In genomic region chr10:77151395-77151794, GRCh38 we compare ENCODE assay signal across 24 cellular contexts.
A peak's percentile ranks its signal among the peaks of the same experiment; 100 is the strongest.
DNase-seq lines count a peak whose midpoint lies in the region; ATAC-seq, FAIRE-seq and TF ChIP-seq lines count a peak whose summit lies in the region.
"Had no signal": no experiment of that assay in that cellular context is flagged by ENCODE, and none has a peak within 500 bp of the region (broad histone marks: within the 10 kb centered on the region; RNA-seq: fewer than 3 reads in every experiment).

No MANE protein-coding gene starts in this region.

- intact Hi-C loops in MCF 10A (cut with micrococcal nuclease) = no loop called here
- intact Hi-C loops in breast epithelium (cut with DNase I; ENCODE audit: low total_unique reads) = no loop called here
- intact Hi-C loops in mucosa of descending colon (cut with DNase I, micrococcal nuclease) = no loop called here
- intact Hi-C loops in right cardiac atrium (cut with DNase I) = no loop called here
- intact Hi-C loops in kidney (cut with DNase I) = no loop called here

- no peaks in the 10 kb centered on the region for H3K36me3 Mint-ChIP-seq in MCF 10A (ENCODE audit: insufficient read depth, unreplicated experiment)
- H3K36me3 Mint-ChIP-seq: CD4-positive, CD25-positive, alpha-beta regulatory T cell; CD8-positive, alpha-beta T cell had no signal

- H3K27ac Mint-ChIP-seq in MCF 10A (ENCODE audit: low read depth, unreplicated experiment) = peak overlapping the region; percentile 72
- H3K27ac Mint-ChIP-seq: B cell; CD4-positive, CD25-positive, alpha-beta regulatory T cell; CD8-positive, alpha-beta T cell had no signal

- POLR2A ChIA-PET in MCF 10A (lab: Yijun Ruan, JAX) = interaction anchor here (0.8 to 1.1 kb wide), 2 partner anchors 9 to 13 kb away, joined by 4 to 6 read pairs; no protein-coding TSS in a partner anchor

- no peak overlapping the region for H3K4me3 Mint-ChIP-seq in MCF 10A (ENCODE audit: unreplicated experiment)
- H3K4me3 Mint-ChIP-seq: B cell; CD4-positive, CD25-positive, alpha-beta regulatory T cell; CD8-positive, alpha-beta T cell had no signal

- ATAC-seq in mucosa of descending colon (peak; percentile 18), right cardiac atrium (no peak)
- ATAC-seq: CD8-positive, alpha-beta T cell; GM12878 had no signal

- no peak overlapping the region for H3K4me3 ChIP-seq in breast epithelium
- H3K4me3 ChIP-seq in mucosa of descending colon = no peak overlapping the region
- H3K4me3 ChIP-seq in right cardiac atrium (ENCODE audit: low read length) = no peak overlapping the region
- H3K4me3 ChIP-seq in kidney (ENCODE audit: low read length in 2 of 2) = no peak overlapping the region
- H3K4me3 ChIP-seq: BLaER1, GM12878 had no signal

- no peaks in the 10 kb centered on the region for H3K4me1 ChIP-seq in breast epithelium
- peaks cover under 1% of the 10 kb centered on the region for H3K4me1 ChIP-seq in mucosa of descending colon (ENCODE audit: low read depth)
- H3K4me1 ChIP-seq in right cardiac atrium (ENCODE audit: control insufficient read depth, insufficient read depth, low read length) = no peaks in the 10 kb centered on the region
- no peaks in the 10 kb centered on the region for H3K4me1 ChIP-seq in kidney (ENCODE audit: control insufficient read depth in 1 of 2, insufficient read depth in 1 of 2, low read depth in 1 of 2, low read length in 2 of 2)
- H3K4me1 ChIP-seq: BLaER1 had no signal

- H3K27me3 ChIP-seq in breast epithelium (no peaks in the 10 kb centered on the region), right cardiac atrium (ENCODE audit: control insufficient read depth, insufficient read depth) (no peaks in the 10 kb centered on the region)
- H3K27me3 ChIP-seq: BLaER1 had no signal

- H3K27me3 Mint-ChIP-seq in MCF 10A (ENCODE audit: insufficient read depth, unreplicated experiment) = no peaks in the 10 kb centered on the region

- no peaks in the 10 kb centered on the region for H3K9me3 Mint-ChIP-seq in MCF 10A (ENCODE audit: unreplicated experiment)
- H3K9me3 Mint-ChIP-seq: CD8-positive, alpha-beta T cell had no signal

- CTCF ChIA-PET in MCF 10A (lab: Yijun Ruan, JAX) = interaction anchor here (1.0 kb wide), 1 partner anchor 14 kb away, joined by 3 read pairs; no protein-coding TSS in a partner anchor

- H3K27ac ChIP-seq in breast epithelium (no peak overlapping the region), right cardiac atrium (ENCODE audit: low read length) (no peak overlapping the region), kidney (ENCODE audit: low read depth in 2 of 2, low read length in 2 of 2) (no peak overlapping the region)
- H3K27ac ChIP-seq: 22Rv1, BLaER1, C4-2B had no signal

- FAIRE-seq in kidney (lab: Jason Lieb, UNC) = no peak
- FAIRE-seq: A204.1, D721Med, GM12878, H54 had no signal

- WGBS in right cardiac atrium = 90% methylated on average over 1 of the region's 1 CpG

- TF ChIP-seq CTCF in MCF 10A (IDR thresholded peaks at IDR 0.05; ENCODE audit: unreplicated experiment) (no peak), breast epithelium (IDR thresholded peaks at IDR 0.05) (no peak), mucosa of descending colon (IDR thresholded peaks at IDR 0.05) (no peak), kidney (IDR thresholded peaks at IDR 0.05; ENCODE audit: borderline replicate concordance, extremely low read depth, insufficient read depth) (no peak)

- no peak for TF ChIP-seq POLR2A in breast epithelium (IDR thresholded peaks at IDR 0.05)

- no peak overlapping the region for H3K9ac ChIP-seq in kidney (ENCODE audit: low read length in 2 of 2)
- H3K9ac ChIP-seq: BLaER1 had no signal

- BruUV-seq in MCF 10A (replicated peaks; lab: Mats Ljungman, UMichigan) = no TSS peak

- DNase-seq in MCF 10A (ENCODE audit: unreplicated experiment) (no peak), breast epithelium (ENCODE audit: low spot score in 2 of 2) (no peak), NCI-H82 treated with DMSO at 0.1 percent for 48 hours (lab: John Stamatoyannopoulos, UW; ENCODE audit: unreplicated experiment) (peak; percentile 23), mucosa of descending colon (no peak), right cardiac atrium (no peak), kidney (no peak), NCI-H146 (lab: John Stamatoyannopoulos, UW) (no peak)
- DNase-seq: Caco-2; CD4-positive, CD25-positive, alpha-beta regulatory T cell; CD8-positive, alpha-beta T cell; DMS 273 treated with DMSO at 0.1 percent for 48 hours; DMS79; EL; GDM1; GOT3; HCEC 1CT had no signal

- H3K4me1 Mint-ChIP-seq in MCF 10A (ENCODE audit: insufficient read depth, unreplicated experiment) = peaks cover 9% of the 10 kb centered on the region
- H3K4me1 Mint-ChIP-seq: B cell; CD4-positive, CD25-positive, alpha-beta regulatory T cell had no signal

- H3K36me3 ChIP-seq in breast epithelium (no peaks in the 10 kb centered on the region), mucosa of descending colon (ENCODE audit: low read depth) (no peaks in the 10 kb centered on the region), kidney (ENCODE audit: control insufficient read depth in 1 of 2, insufficient read depth in 2 of 2, low read length in 2 of 2) (no peaks in the 10 kb centered on the region)
- H3K36me3 ChIP-seq: BLaER1 had no signal

- H3K9me3 ChIP-seq in breast epithelium (no peaks in the 10 kb centered on the region), mucosa of descending colon (no peaks in the 10 kb centered on the region), right cardiac atrium (ENCODE audit: control insufficient read depth, low read length) (no peaks in the 10 kb centered on the region), kidney (ENCODE audit: control insufficient read depth in 1 of 2, low read length in 2 of 2) (no peaks in the 10 kb centered on the region)
- H3K9me3 ChIP-seq: BLaER1, Caco-2 had no signal
